Comparison of ENCODE assay signal across 11 cellular contexts in genomic region chr9:73199886-73200285, GRCh38. TPM values are rescaled to one million over a fixed set of nuclear protein-coding genes. Genes with fewer than 3 reads are reported as not detected.
DNase-seq lines count a peak whose midpoint lies in the region; ATAC-seq and TF ChIP-seq lines count a peak whose summit lies in the region.
"Had no signal": no experiment of that assay in that cellular context is flagged by ENCODE, and none has a peak within 500 bp of the region (broad histone marks: within the 10 kb centered on the region; RNA-seq: fewer than 3 reads in every experiment).

No MANE protein-coding gene starts in this region.

- no peak for ATAC-seq in HG03135 (IDR thresholded peaks at IDR 0.05; ENCODE audit: unreplicated experiment)
- ATAC-seq: stimulated activated naive CD8-positive, alpha-beta T cell treated with anti-CD3 and anti-CD28 coated beads, Interleukin-15, amount 100 ng/mL, for 72 hours had no signal

- DNase-seq in stimulated activated CD4-positive, alpha-beta T cell treated with anti-CD3 and anti-CD28 coated beads, Interleukin-15, amount 100 ng/mL, for 24 hours = peak; percentile 15
- no peak for DNase-seq in stimulated activated CD4-positive, alpha-beta T cell treated with anti-CD3 and anti-CD28 coated beads, Interleukin-4, amount 100 ng/mL, for 4 hours
- peak; percentile 34 for DNase-seq in RKO (ENCODE audit: low spot score)
- DNase-seq in fibroblast of mammary gland (ENCODE audit: low read depth) = no peak
- no peak for DNase-seq in cerebellum (ENCODE audit: low spot score)
- no peak for DNase-seq in GM19238 (ENCODE audit: insufficient read length, low spot score)
- no peak for DNase-seq in activated CD4-positive, alpha-beta T cell treated with anti-CD3 and anti-CD28 coated beads for 1 hour
- DNase-seq: activated T-cell treated with anti-CD3 and anti-CD28 coated beads, Interleukin-2, amount 50 U/mL, for 72 hours; effector CD8-positive, alpha-beta T cell; stimulated activated naive CD8-positive, alpha-beta T cell treated with anti-CD3 and anti-CD28 coated beads, Interleukin-15, amount 100 ng/mL, for 72 hours had no signal

- peak; percentile 24 for TF ChIP-seq CTCF in fibroblast of mammary gland (conservative IDR thresholded peaks at IDR 0.05; ENCODE audit: control insufficient read depth, insufficient read depth, low read depth, low read length)

- H3K4me3 ChIP-seq in fibroblast of mammary gland (ENCODE audit: control insufficient read depth, low read depth, low read length) = no peak overlapping the region

RNA-seq across cellular contexts. Expression of gene ANXA1, which starts 48.2 kb away (rescaled TPM):
- 17.8 TPM for total RNA-seq in cerebellum

Comparison
In these comparisons a context has a peak if more than half of its experiments do, and no peak if none do; other contexts are left out.
1. DNase-seq: peak in stimulated activated CD4-positive, alpha-beta T cell treated with anti-CD3 and anti-CD28 coated beads, Interleukin-15, amount 100 ng/mL, for 24 hours (single experiment) and RKO (single experiment); none in stimulated activated CD4-positive, alpha-beta T cell treated with anti-CD3 and anti-CD28 coated beads, Interleukin-4, amount 100 ng/mL, for 4 hours (0 of 2), fibroblast of mammary gland (single experiment), cerebellum (single experiment), GM19238 (single experiment) and activated CD4-positive, alpha-beta T cell treated with anti-CD3 and anti-CD28 coated beads for 1 hour (single experiment).